In the genomic region with DNA sequence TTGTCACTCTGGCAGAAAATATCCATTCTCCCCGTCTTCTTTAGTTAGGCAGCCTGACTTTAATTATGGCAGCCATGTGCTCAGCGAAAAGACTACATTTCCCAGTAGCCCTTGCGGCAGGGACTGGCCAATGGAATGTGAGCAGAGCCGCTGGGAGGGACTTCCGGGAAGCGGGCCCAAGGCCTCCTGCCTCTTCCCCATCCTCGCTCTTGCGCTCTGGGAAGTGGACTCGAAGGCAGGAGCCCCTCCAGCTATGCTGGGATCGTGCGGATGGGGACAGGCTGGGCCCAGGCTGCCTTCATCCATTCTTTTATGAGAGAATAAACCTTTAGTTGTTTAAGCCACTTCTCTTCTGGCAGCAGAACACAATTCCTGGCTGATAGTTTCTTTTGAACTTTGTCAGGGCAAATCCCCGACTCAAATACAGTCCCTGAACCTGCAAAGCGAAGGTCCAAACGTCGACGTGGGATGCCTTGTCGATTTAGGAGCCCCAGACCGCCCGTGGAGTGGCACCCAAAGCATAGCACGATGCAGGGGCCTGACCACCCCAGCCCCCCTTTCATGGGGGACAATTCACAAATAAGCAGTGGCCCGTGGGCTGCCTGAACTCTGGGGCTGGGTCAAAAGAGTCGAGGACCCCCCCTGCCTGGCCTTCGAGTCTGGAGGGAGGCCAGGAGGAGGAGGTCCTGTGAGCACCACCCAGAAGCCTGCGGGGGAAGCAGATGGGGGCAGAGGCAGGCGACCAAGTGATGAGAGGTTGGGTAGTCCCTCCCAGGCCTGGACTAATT, we compare ENCODE assay signal across 8 cellular contexts. TPM values are rescaled to one million over a fixed set of nuclear protein-coding genes. Genes with fewer than 3 reads are reported as not detected.
A peak's percentile ranks its signal among the peaks of the same experiment; 100 is the strongest.
DNase-seq lines count a peak whose midpoint lies in the region; ATAC-seq and TF ChIP-seq lines count a peak whose summit lies in the region.

No MANE protein-coding gene starts in this region.

- TF ChIP-seq CTCF in DOHH2 (IDR thresholded peaks at IDR 0.05; ENCODE audit: low read depth, low read length, poor library complexity, severe bottlenecking) (no peak), RWPE2 (IDR thresholded peaks at IDR 0.05; ENCODE audit: poor library complexity, severe bottlenecking) (no peak), fibroblast of villous mesenchyme (IDR thresholded peaks at IDR 0.05; ENCODE audit: insufficient read depth, low read depth, low read length) (no peak), osteoblast (IDR thresholded peaks at IDR 0.05; ENCODE audit: extremely low read depth, low read depth, low read length) (no peak), testis (IDR thresholded peaks at IDR 0.05) (no peak)

- no peaks in the 10 kb centered on the region for H3K9me2 ChIP-seq in DOHH2 (replicated peaks; ENCODE audit: control insufficient read depth, low read length)
- H3K9me2 ChIP-seq in GM23248 (ENCODE audit: insufficient read depth) = no peaks in the 10 kb centered on the region

- no peaks in the 10 kb centered on the region for H3K27me3 Mint-ChIP-seq in activated T-helper 2 cell treated with anti-CD3 and anti-CD28 coated beads, Interferon-gamma antibody, Interleukin-2, Interleukin-4, amounts not matched to agents 10 μg/mL and 5 μg/mL and 100 μg/mL, durations not matched to agents 14 hours and 24 hours and 36 hours (ENCODE audit: low read depth)

- TF ChIP-seq POLR2A in testis (IDR thresholded peaks at IDR 0.05) = no peak

- H3K79me2 ChIP-seq in DOHH2 (ENCODE audit: control insufficient read depth, low read length) = no peaks in the 10 kb centered on the region
- no peaks in the 10 kb centered on the region for H3K79me2 ChIP-seq in GM23248 (ENCODE audit: insufficient read depth)
- no peaks in the 10 kb centered on the region for H3K79me2 ChIP-seq in osteoblast (ENCODE audit: insufficient read depth, low read length)

- intact Hi-C loops in activated T-helper 2 cell treated with anti-CD3 and anti-CD28 coated beads, Interferon-gamma antibody, Interleukin-2, Interleukin-4, amounts not matched to agents 10 μg/mL and 5 μg/mL and 100 μg/mL, durations not matched to agents 14 hours and 24 hours and 36 hours (cut with micrococcal nuclease) = loop anchor here (1.0 kb wide), 1 partner anchor 8 kb away; no protein-coding TSS in a partner anchor
- intact Hi-C loops in testis (cut with DNase I; ENCODE audit: low total_unique reads) = loop anchor here (10.0 kb wide), 1 partner anchor 230 kb away; no protein-coding TSS in a partner anchor

- no peak overlapping the region for H3K4me3 Mint-ChIP-seq in activated T-helper 2 cell treated with anti-CD3 and anti-CD28 coated beads, Interferon-gamma antibody, Interleukin-2, Interleukin-4, amounts not matched to agents 10 μg/mL and 5 μg/mL and 100 μg/mL, durations not matched to agents 14 hours and 24 hours and 36 hours (ENCODE audit: low read depth)

- no peaks in the 10 kb centered on the region for H4K20me1 ChIP-seq in DOHH2 (ENCODE audit: control insufficient read depth, insufficient read depth, low read depth, low read length)
- no peaks in the 10 kb centered on the region for H4K20me1 ChIP-seq in GM23248 (ENCODE audit: insufficient read depth)
- H4K20me1 ChIP-seq in osteoblast (ENCODE audit: insufficient read depth, low read length) = no peaks in the 10 kb centered on the region

- no peaks in the 10 kb centered on the region for H3K9me3 ChIP-seq in DOHH2 (ENCODE audit: control insufficient read depth, insufficient read depth, low read length)
- no peaks in the 10 kb centered on the region for H3K9me3 ChIP-seq in GM23248 (ENCODE audit: low read depth)
- H3K9me3 ChIP-seq in RWPE2 (ENCODE audit: severe bottlenecking) = no peaks in the 10 kb centered on the region
- H3K9me3 ChIP-seq in osteoblast (ENCODE audit: low read depth, low read length) = no peaks in the 10 kb centered on the region
- H3K9me3 ChIP-seq in testis = no peaks in the 10 kb centered on the region

- H3K36me3 ChIP-seq in DOHH2 (ENCODE audit: control insufficient read depth, low read length) (no peaks in the 10 kb centered on the region), GM23248 (ENCODE audit: low read depth) (no peaks in the 10 kb centered on the region), RWPE2 (ENCODE audit: low read depth) (no peaks in the 10 kb centered on the region), osteoblast (ENCODE audit: insufficient read depth, low read length) (no peaks in the 10 kb centered on the region), testis (ENCODE audit: low read depth, missing control alignments) (no peaks in the 10 kb centered on the region)

- peak; percentile 93 for DNase-seq in GM23248
- DNase-seq in LoVo (ENCODE audit: low spot score) = peak; percentile 67
- peak; percentile 90 for DNase-seq in RWPE2 (ENCODE audit: low spot score)
- DNase-seq in activated T-helper 2 cell treated with anti-CD3 and anti-CD28 coated beads, Interferon-gamma antibody, Interleukin-2, Interleukin-4, amounts not matched to agents 10 μg/mL and 5 μg/mL and 100 μg/mL, durations not matched to agents 14 hours and 24 hours and 36 hours (ENCODE audit: low spot score) = peak; percentile 78
- peak; percentile 89 for DNase-seq in fibroblast of villous mesenchyme (ENCODE audit: low read depth)
- DNase-seq in osteoblast (ENCODE audit: insufficient read length, low spot score, missing footprints) = peak; percentile 98
- DNase-seq in testis = peak; percentile 96

- H3K27me3 ChIP-seq in DOHH2 (ENCODE audit: control insufficient read depth, low read length) (no peaks in the 10 kb centered on the region), GM23248 (replicated peaks; ENCODE audit: insufficient read depth) (no peaks in the 10 kb centered on the region), RWPE2 (ENCODE audit: insufficient read depth, poor library complexity, severe bottlenecking) (no peaks in the 10 kb centered on the region), osteoblast (ENCODE audit: insufficient read depth, low read length) (no peaks in the 10 kb centered on the region), testis (no peaks in the 10 kb centered on the region)

- in situ Hi-C loops in GM23248 (cut with MboI) = loop anchor here (25.0 kb wide), 1 partner anchor 783 kb away; no protein-coding TSS in a partner anchor

- H3K4me3 ChIP-seq in DOHH2 (ENCODE audit: low read length) = peak overlapping the region; percentile 29; the same call in 1 of the 2 replicates
- no peak overlapping the region for H3K4me3 ChIP-seq in GM23248
- H3K4me3 ChIP-seq in RWPE2 (ENCODE audit: severe bottlenecking) = no peak overlapping the region
- no peak overlapping the region for H3K4me3 ChIP-seq in fibroblast of villous mesenchyme (ENCODE audit: low read depth, low read length)
- no peak overlapping the region for H3K4me3 ChIP-seq in osteoblast (ENCODE audit: insufficient read depth, low read length)
- no peak overlapping the region for H3K4me3 ChIP-seq in testis

- H3K9ac ChIP-seq in GM23248 = peak overlapping the region; percentile 47; the same call in 1 of the 2 replicates

- peaks cover 6% of the 10 kb centered on the region for H3K4me1 Mint-ChIP-seq in activated T-helper 2 cell treated with anti-CD3 and anti-CD28 coated beads, Interferon-gamma antibody, Interleukin-2, Interleukin-4, amounts not matched to agents 10 μg/mL and 5 μg/mL and 100 μg/mL, durations not matched to agents 14 hours and 24 hours and 36 hours (ENCODE audit: low read depth)

- peaks cover 5% of the 10 kb centered on the region for H3K9me3 Mint-ChIP-seq in activated T-helper 2 cell treated with anti-CD3 and anti-CD28 coated beads, Interferon-gamma antibody, Interleukin-2, Interleukin-4, amounts not matched to agents 10 μg/mL and 5 μg/mL and 100 μg/mL, durations not matched to agents 14 hours and 24 hours and 36 hours

- H3K27ac ChIP-seq in DOHH2 (ENCODE audit: low read depth, low read length) = no peak overlapping the region
- no peak overlapping the region for H3K27ac ChIP-seq in GM23248
- no peak overlapping the region for H3K27ac ChIP-seq in RWPE2 (ENCODE audit: poor library complexity, severe bottlenecking)
- no peak overlapping the region for H3K27ac ChIP-seq in osteoblast (ENCODE audit: low read depth, low read length)
- no peak overlapping the region for H3K27ac ChIP-seq in testis

- no peaks in the 10 kb centered on the region for H3K36me3 Mint-ChIP-seq in activated T-helper 2 cell treated with anti-CD3 and anti-CD28 coated beads, Interferon-gamma antibody, Interleukin-2, Interleukin-4, amounts not matched to agents 10 μg/mL and 5 μg/mL and 100 μg/mL, durations not matched to agents 14 hours and 24 hours and 36 hours (ENCODE audit: low read depth)

- 29 to 32% methylated on average over 25 of the region's 25 CpGs for WGBS in GM23248 (ENCODE audit: low coverage in 1 of 2, low lambda C conversion rate in 2 of 2, missing lambda C conversion rate in 2 of 2), 2 experiments
- WGBS in testis, 2 donors = 44 to 56% methylated on average over 23 to 25 of the region's 25 CpGs

- H3K4me2 ChIP-seq in DOHH2 (ENCODE audit: low read length) (peak overlapping the region; percentile 50), GM23248 (ENCODE audit: unreplicated experiment) (no peak overlapping the region), osteoblast (ENCODE audit: insufficient read depth, low read length) (no peak overlapping the region)

- ATAC-seq in RWPE2 (ENCODE audit: low read depth) = peak; percentile 89

- no peaks in the 10 kb centered on the region for H3F3A ChIP-seq in DOHH2 (ENCODE audit: control insufficient read depth, insufficient read depth)
- H3F3A ChIP-seq in GM23248 (ENCODE audit: insufficient read depth) = no peaks in the 10 kb centered on the region

- H2AFZ ChIP-seq in GM23248 (peak overlapping the region; percentile 97), osteoblast (ENCODE audit: low read length) (peak overlapping the region; percentile 91)

- H3K4me1 ChIP-seq in DOHH2 (ENCODE audit: control insufficient read depth, low read length) = peaks cover 34% of the 10 kb centered on the region
- H3K4me1 ChIP-seq in GM23248 (ENCODE audit: insufficient read depth) = peaks cover 6% of the 10 kb centered on the region; the same call in 1 of the 2 replicates
- no peaks in the 10 kb centered on the region for H3K4me1 ChIP-seq in RWPE2 (ENCODE audit: insufficient read depth, poor library complexity, severe bottlenecking)
- peaks cover 21% of the 10 kb centered on the region for H3K4me1 ChIP-seq in osteoblast (ENCODE audit: insufficient read depth, low read length)
- no peaks in the 10 kb centered on the region for H3K4me1 ChIP-seq in testis

- H3K27ac Mint-ChIP-seq in activated T-helper 2 cell treated with anti-CD3 and anti-CD28 coated beads, Interferon-gamma antibody, Interleukin-2, Interleukin-4, amounts not matched to agents 10 μg/mL and 5 μg/mL and 100 μg/mL, durations not matched to agents 14 hours and 24 hours and 36 hours = peak overlapping the region; percentile 76

RNA-seq across cellular contexts. Expression of gene LRTM2, which starts 15.6 kb away (rescaled TPM):
- not detected in 2 replicates for total RNA-seq in GM23248 (2014; rRNA removed; shearing (Covaris generic))
- polyA plus RNA-seq in GM23248 (2016; fragmentation: Nextera tagmentation; extraction: Ambion mirVana) (not detected in 2 replicates), testis (ENCODE audit: insufficient read depth, low read depth, low replicate concordance) (0.96 TPM)
- total RNA-seq in activated T-helper 2 cell treated with anti-CD3 and anti-CD28 coated beads, Interferon-gamma antibody, Interleukin-2, Interleukin-4, amounts not matched to agents 10 μg/mL and 5 μg/mL and 100 μg/mL, durations not matched to agents 14 hours and 24 hours and 36 hours = 0.07 and 0.09 TPM in 2 replicates
- total RNA-seq in fibroblast of villous mesenchyme (not detected in 2 replicates), osteoblast (not detected in 2 replicates), testis (under 1 TPM; 0.39 to 0.43 TPM)
